ENCODE assay signal across 2 cellular contexts in the genomic region with DNA sequence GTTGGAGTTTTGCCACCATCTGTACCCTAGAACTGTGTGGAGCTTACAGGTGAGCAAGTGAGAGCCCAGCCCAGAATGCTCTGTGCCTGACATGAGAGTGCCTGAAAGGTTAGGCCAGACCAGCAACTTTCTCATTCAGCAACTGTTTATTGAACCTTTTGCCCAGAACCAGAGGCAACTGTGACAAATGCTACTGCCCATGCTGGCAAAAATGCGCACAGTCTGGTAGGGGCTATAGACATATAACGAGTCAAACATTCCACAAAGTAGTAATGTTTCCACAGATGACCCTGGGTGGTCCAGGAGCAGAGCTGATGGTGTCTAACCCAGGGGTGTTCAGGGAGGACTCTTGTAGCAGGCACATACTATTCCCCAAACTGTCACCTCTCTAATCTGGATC.
TF ChIP-seq lines count a peak whose summit lies in the region.

No MANE protein-coding gene starts in this region.

TF ChIP-seq in IMR-90, 13 proteins besides CTCF, POLR2A, EP300 and RAD21:
- TF ChIP-seq CHD1 (IDR thresholded peaks at IDR 0.05; ENCODE audit: low read depth, low read length) = no peak
- no peak for TF ChIP-seq CEBPB (IDR thresholded peaks at IDR 0.05; ENCODE audit: low read depth, low read length)
- TF ChIP-seq SMC3 (IDR thresholded peaks at IDR 0.05; ENCODE audit: low read depth, low read length) = no peak
- no peak for TF ChIP-seq MAZ (IDR thresholded peaks at IDR 0.05; ENCODE audit: borderline replicate concordance, low read depth, low read length)
- TF ChIP-seq, protein P1, sequence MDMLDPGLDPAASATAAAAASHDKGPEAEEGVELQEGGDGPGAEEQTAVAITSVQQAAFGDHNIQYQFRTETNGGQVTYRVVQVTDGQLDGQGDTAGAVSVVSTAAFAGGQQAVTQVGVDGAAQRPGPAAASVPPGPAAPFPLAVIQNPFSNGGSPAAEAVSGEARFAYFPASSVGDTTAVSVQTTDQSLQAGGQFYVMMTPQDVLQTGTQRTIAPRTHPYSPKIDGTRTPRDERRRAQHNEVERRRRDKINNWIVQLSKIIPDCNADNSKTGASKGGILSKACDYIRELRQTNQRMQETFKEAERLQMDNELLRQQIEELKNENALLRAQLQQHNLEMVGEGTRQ (IDR thresholded peaks at IDR 0.05; ENCODE audit: low read depth, low read length) = no peak
- no peak for TF ChIP-seq RFX5 (IDR thresholded peaks at IDR 0.05; ENCODE audit: low read depth, low read length)
- TF ChIP-seq NFE2L2 (IDR thresholded peaks at IDR 0.05; ENCODE audit: low read depth, low read length) = no peak
- TF ChIP-seq ELK1 (IDR thresholded peaks at IDR 0.05; ENCODE audit: borderline replicate concordance, low read depth, low read length) = no peak
- no peak for TF ChIP-seq RCOR1 (IDR thresholded peaks at IDR 0.05; ENCODE audit: insufficient replicate concordance, low read length)
- TF ChIP-seq BHLHE40 (IDR thresholded peaks at IDR 0.05; ENCODE audit: low read depth, low read length) = no peak
- TF ChIP-seq FOS (IDR thresholded peaks at IDR 0.05; ENCODE audit: low read depth, low read length) = no peak
- TF ChIP-seq MXI1 (IDR thresholded peaks at IDR 0.05; ENCODE audit: borderline replicate concordance, low read depth, low read length) = no peak
- no peak for TF ChIP-seq MAFK (IDR thresholded peaks at IDR 0.05; ENCODE audit: low read depth, low read length)

TF ChIP-seq in HepG2, 621 proteins besides CTCF, POLR2A, EP300 and RAD21:
- TF ChIP-seq, protein P2, sequence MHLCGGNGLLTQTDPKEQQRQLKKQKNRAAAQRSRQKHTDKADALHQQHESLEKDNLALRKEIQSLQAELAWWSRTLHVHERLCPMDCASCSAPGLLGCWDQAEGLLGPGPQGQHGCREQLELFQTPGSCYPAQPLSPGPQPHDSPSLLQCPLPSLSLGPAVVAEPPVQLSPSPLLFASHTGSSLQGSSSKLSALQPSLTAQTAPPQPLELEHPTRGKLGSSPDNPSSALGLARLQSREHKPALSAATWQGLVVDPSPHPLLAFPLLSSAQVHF (CRISPR knock-in tag; IDR thresholded peaks at IDR 0.05) = no peak
TF ChIP-seq in HepG2: peak in this region for 0.
